ENCODE assay signal across 1 cellular context in the genomic region with DNA sequence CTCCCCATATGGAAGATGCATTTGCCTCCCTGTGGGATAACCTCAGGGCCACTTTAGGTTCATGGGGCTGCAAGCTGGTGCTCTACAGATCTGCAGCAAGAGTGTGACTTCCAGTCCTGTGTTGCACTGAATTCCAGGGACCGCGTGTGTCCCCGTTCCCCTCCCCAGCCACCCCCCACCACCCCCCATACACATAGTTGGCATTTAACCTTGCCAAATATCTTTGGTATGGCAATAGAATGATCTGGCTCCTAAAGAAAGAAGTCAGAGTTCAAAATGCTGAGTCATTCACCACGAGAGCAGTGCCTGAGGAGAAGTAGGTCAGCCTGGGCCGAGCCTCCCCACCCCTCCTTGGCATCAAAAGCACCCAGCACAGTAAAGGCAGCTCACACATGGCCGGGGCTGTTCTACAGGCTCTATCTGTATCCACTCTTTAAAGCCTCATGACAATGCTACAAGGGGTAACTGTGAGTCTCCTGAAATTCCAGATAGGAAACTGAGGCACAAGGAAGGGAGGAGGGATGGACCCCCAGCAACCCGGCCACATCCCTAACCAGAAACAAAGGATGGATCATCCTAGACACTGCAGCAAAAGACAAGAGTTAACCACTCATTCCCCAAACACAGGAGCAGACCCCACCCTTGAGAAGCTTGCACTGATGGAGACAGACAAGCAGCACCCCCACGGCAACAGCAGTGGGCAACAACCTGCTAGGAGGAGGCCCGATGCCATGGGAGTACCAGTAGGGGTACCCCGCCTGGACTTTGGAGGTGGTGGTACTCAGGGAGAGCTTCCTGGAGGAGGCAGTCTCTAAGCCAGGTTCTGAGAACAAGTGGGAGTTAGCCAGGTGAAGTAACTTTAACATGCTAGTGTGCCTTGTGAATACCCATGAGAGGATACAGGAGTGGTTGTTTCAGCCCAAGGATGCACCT.
TF ChIP-seq lines count a peak whose summit lies in the region.

No MANE protein-coding gene starts in this region.

TF ChIP-seq in HCT116, 20 proteins besides CTCF, POLR2A, EP300 and RAD21 (continued from another document):
- TF ChIP-seq ZBTB33 (IDR thresholded peaks at IDR 0.05; ENCODE audit: extremely low read depth, insufficient replicate concordance, low read length) = no peak
